In genomic region chr19:23901360-23901759, GRCh38 we compare ENCODE assay signal across 25 cellular contexts. TPM values are rescaled to one million over a fixed set of nuclear protein-coding genes. Genes with fewer than 3 reads are reported as not detected.
"Had no signal": no experiment of that assay in that cellular context is flagged by ENCODE, and none has a peak within 500 bp of the region (broad histone marks: within the 10 kb centered on the region; RNA-seq: fewer than 3 reads in every experiment).

No MANE protein-coding gene starts in this region.

- H3K27ac ChIP-seq: heart left ventricle, left ventricle myocardium inferior, neural progenitor cell, neutrophil, ovary, right atrium auricular region, spleen, suprapubic skin, thoracic aorta, tibial artery, upper lobe of right lung had no signal

- DNase-seq: heart left ventricle; hypothalamus; immature natural killer cell; kidney; left ventricle myocardium inferior; naive B cell; natural killer cell; nephron progenitor cell; occipital lobe; ovary; spleen; stimulated activated CD4-positive, alpha-beta T cell treated with anti-CD3 and anti-CD28 coated beads, Interleukin-4, amount 100 ng/mL, for 24 hours; stimulated activated naive CD4-positive, alpha-beta T cell; tibial artery; trophoblast cell; upper lobe of right lung had no signal

- H3K27me3 ChIP-seq: heart left ventricle, neural progenitor cell, neutrophil, ovary, right atrium auricular region, spleen, suprapubic skin, tibial artery, upper lobe of right lung had no signal

- H3K4me2 ChIP-seq: neural progenitor cell had no signal

- H3K9me3 ChIP-seq: neutrophil, ovary had no signal

- H3K4me3 ChIP-seq: heart left ventricle, left ventricle myocardium inferior, lung, neural progenitor cell, ovary, right atrium auricular region, skin epidermis, spleen, suprapubic skin, thoracic aorta, tibial artery, upper lobe of right lung had no signal

- H3K9ac ChIP-seq: neural progenitor cell had no signal

- ATAC-seq: heart left ventricle; natural killer cell; sciatic nerve; stimulated activated effector memory CD8-positive, alpha-beta T cell treated with anti-CD3 and anti-CD28 coated beads, Interleukin-12 subunit alpha, Interleukin-12 subunit beta, amount 100 ng/mL, for 72 hours; upper lobe of right lung had no signal

- H2AFZ ChIP-seq: neural progenitor cell had no signal

- H3K4me1 ChIP-seq: heart left ventricle, left ventricle myocardium inferior, neural progenitor cell, right atrium auricular region, spleen, suprapubic skin, tibial artery, upper lobe of right lung had no signal

- H3K36me3 ChIP-seq: heart left ventricle, left ventricle myocardium inferior, neural progenitor cell, neutrophil, ovary, right atrium auricular region, spleen, suprapubic skin, thoracic aorta, tibial artery, upper lobe of right lung had no signal

RNA-seq across cellular contexts. Expression of gene ZNF726, which starts 13.3 kb away (rescaled TPM):
- total RNA-seq: right atrium auricular region had no signal
